9 cellular contexts compared by ENCODE assay signal in genomic region chr15:73630796-73631471, GRCh38. TPM values are rescaled to one million over a fixed set of nuclear protein-coding genes. Genes with fewer than 3 reads are reported as not detected.
A peak's percentile ranks its signal among the peaks of the same experiment; 100 is the strongest.
DNase-seq lines count a peak whose midpoint lies in the region; ATAC-seq, FAIRE-seq and TF ChIP-seq lines count a peak whose summit lies in the region.
"Had no signal": no experiment of that assay in that cellular context is flagged by ENCODE, and none has a peak within 500 bp of the region (broad histone marks: within the 10 kb centered on the region; RNA-seq: fewer than 3 reads in every experiment).

No MANE protein-coding gene starts in this region.

- H3K9me3 ChIP-seq in cardiac muscle cell (ENCODE audit: low read depth) (no peaks in the 10 kb centered on the region), GM12878 (replicated peaks; ENCODE audit: control insufficient read depth, insufficient read depth, low read length) (no peaks in the 10 kb centered on the region), lower lobe of right lung (no peaks in the 10 kb centered on the region)

- BruUV-seq in GM12878 (replicated peaks; lab: Mats Ljungman, UMichigan), result TSS peak; percentile 49

- SMC1A ChIA-PET in GM12878 (lab: Charles Lee; ENCODE audit: uncharacterized antibody, unreplicated experiment), result interaction anchor here (0.6 to 8.3 kb wide), 15 partner anchors 8 to 407 kb away, joined by 3 to 89 read pairs (median 5); no protein-coding TSS in a partner anchor

- DNase-seq in cardiac muscle cell (ENCODE audit: low read depth in 1 of 2, low spot score in 1 of 2) (peak in 1 of 2 donors; percentile 25), Right ventricle myocardium superior (no peak), GM12878 (ENCODE audit: low read depth, low spot score) (no peak), lower lobe of right lung (no peak), middle frontal gyrus (ENCODE audit: extremely low spot score, low spot score) (no peak), NCI-H187 treated with DMSO at 0.1 percent for 48 hours (lab: John Stamatoyannopoulos, UW) (no peak), AG08395 (ENCODE audit: low spot score) (no peak)
- DNase-seq: GF-D8 had no signal

- H2AFZ ChIP-seq in GM12878 (ENCODE audit: control insufficient read depth, low read depth, low read length), result no peak overlapping the region

- in situ Hi-C loops in GM12878 (cut with MboI), result loop anchor here (10.0 kb wide), 1 partner anchor 846 kb away; the partner anchor contains the start of gene ADPGK

- ATAC-seq in Right ventricle myocardium superior (ENCODE audit: poor library complexity) (no peak), GM12878 (no peak), lower lobe of right lung (no peak)

- TF ChIP-seq EP300 in GM12878 (IDR thresholded peaks at IDR 0.05; ENCODE audit: borderline replicate concordance in 1 of 2, control insufficient read depth in 1 of 2, low read depth in 2 of 2, low read length in 2 of 2), result no peak

- H3K79me2 ChIP-seq in GM12878 (ENCODE audit: control insufficient read depth, insufficient read depth, low read length), result peaks cover 71% of the 10 kb centered on the region

- peak overlapping the region; percentile 84 for H3K4me3 ChIP-seq in cardiac muscle cell
- peak overlapping the region; percentile 92 for H3K4me3 ChIP-seq in GM12878
- H3K4me3 ChIP-seq in lower lobe of right lung, result peak overlapping the region; percentile 86
- H3K4me3 ChIP-seq in urinary bladder (ENCODE audit: low read depth, low read length), result no peak overlapping the region

- peak overlapping the region; percentile 94 for H3K4me2 ChIP-seq in GM12878 (ENCODE audit: control insufficient read depth, insufficient read depth)

- H3K27me3 ChIP-seq in cardiac muscle cell (no peaks in the 10 kb centered on the region), GM12878 (replicated peaks in 1 of 2; ENCODE audit: control insufficient read depth in 2 of 2, insufficient read depth in 2 of 2, low read length in 1 of 2) (no peaks in the 10 kb centered on the region), lower lobe of right lung (ENCODE audit: low read depth) (no peaks in the 10 kb centered on the region)

- H3K4me1 ChIP-seq in cardiac muscle cell (ENCODE audit: low read depth) (peaks cover 39% of the 10 kb centered on the region), GM12878 (ENCODE audit: control insufficient read depth, insufficient read depth, low read length) (peaks cover 21% of the 10 kb centered on the region), lower lobe of right lung (peaks cover 77% of the 10 kb centered on the region), urinary bladder (ENCODE audit: insufficient read depth) (no peaks in the 10 kb centered on the region)

- H4K20me1 ChIP-seq in GM12878 (ENCODE audit: control insufficient read depth, insufficient read depth), result no peaks in the 10 kb centered on the region

- no peaks in the 10 kb centered on the region for H3K36me3 ChIP-seq in cardiac muscle cell
- no peaks in the 10 kb centered on the region for H3K36me3 ChIP-seq in GM12878 (ENCODE audit: control insufficient read depth in 2 of 2, insufficient read depth in 2 of 2, low read length in 1 of 2)
- no peaks in the 10 kb centered on the region for H3K36me3 ChIP-seq in lower lobe of right lung
- no peaks in the 10 kb centered on the region for H3K36me3 ChIP-seq in urinary bladder (ENCODE audit: insufficient read depth)

- no peak for TF ChIP-seq RAD21 in GM12878 (IDR thresholded peaks at IDR 0.05; ENCODE audit: insufficient read depth, low read depth, low read length)

- POLR2A ChIA-PET in GM12878 (lab: Charles Lee), result interaction anchor here (0.8 to 2.6 kb wide), 5 partner anchors 8 to 27 kb away, joined by 3 to 12 read pairs (median 4); no protein-coding TSS in a partner anchor

- CTCF ChIA-PET in GM12878 (lab: Yijun Ruan, JAX), result interaction anchor here (0.5 to 13.2 kb wide), 6 partner anchors 11 to 749 kb away, joined by 3 to 250 read pairs (median 184); no protein-coding TSS in a partner anchor

- WGBS in GM12878 (ENCODE audit: insufficient coverage, insufficient replicate concordance, low lambda C conversion rate, missing lambda C conversion rate), result 2% methylated on average over 4 of the region's 4 CpGs
- WGBS in urinary bladder, result 11% methylated on average over 4 of the region's 4 CpGs

- RAD21 ChIA-PET in GM12878 (lab: Charles Lee; ENCODE audit: unreplicated experiment), result interaction anchor here (0.9 to 3.7 kb wide), 7 partner anchors 12 to 71 kb away, joined by 3 to 21 read pairs (median 6); no protein-coding TSS in a partner anchor

- intact Hi-C loops in Right ventricle myocardium superior (cut with DNase I) (loop anchor here (10.0 kb wide), 1 partner anchor 326 kb away; no protein-coding TSS in a partner anchor), GM12878 (cut with micrococcal nuclease; ENCODE audit: unreplicated experiment) (no loop called here), lower lobe of right lung (cut with DNase I) (no loop called here)

- H3K9ac ChIP-seq in GM12878 (ENCODE audit: control insufficient read depth, insufficient read depth, low read length), result peak overlapping the region; percentile 7; the same call in 1 of the 2 replicates

- FAIRE-seq in GM12878 (lab: Jason Lieb, UNC), result no peak

- no peak for TF ChIP-seq POLR2A in GM12878 (IDR thresholded peaks at IDR 0.05; ENCODE audit: low read depth, low read length)

- no peak for TF ChIP-seq CTCF in cardiac muscle cell (IDR thresholded peaks at IDR 0.05; ENCODE audit: low read depth, low read length)
- TF ChIP-seq CTCF in GM12878 (IDR thresholded peaks at IDR 0.05 in 2 of 3, conservative IDR thresholded peaks at IDR 0.05 in 1 of 3; ENCODE audit: control insufficient read depth in 2 of 3, extremely low read depth in 1 of 3, insufficient read depth in 1 of 3, low read depth in 3 of 3, low read length in 3 of 3), result no peak
- no peak for TF ChIP-seq CTCF in lower lobe of right lung (IDR thresholded peaks at IDR 0.05)

- H3K27ac ChIP-seq in cardiac muscle cell (peak overlapping the region; percentile 96), GM12878 (ENCODE audit: control insufficient read depth, insufficient read depth) (peak overlapping the region; percentile 45; the same call in 1 of the 2 replicates), lower lobe of right lung (peak overlapping the region; percentile 94), urinary bladder (ENCODE audit: low read depth) (peak overlapping the region; percentile 5)

TF ChIP-seq in GM12878, 131 proteins besides CTCF, POLR2A, EP300 and RAD21:
- TF ChIP-seq RAD51 (IDR thresholded peaks at IDR 0.05), result peak; percentile 88
- TF ChIP-seq MEF2B (IDR thresholded peaks at IDR 0.05; ENCODE audit: partially characterized antibody, poor library complexity, severe bottlenecking), result peak; percentile 18
- TF ChIP-seq BMI1 (IDR thresholded peaks at IDR 0.05; ENCODE audit: borderline replicate concordance), result no peak

RNA-seq across cellular contexts. Expression of gene NPTN, which starts 2.3 kb away (rescaled TPM):
- total RNA-seq in cardiac muscle cell (243 and 360 TPM in 2 replicates), Right ventricle myocardium superior (188 TPM), GM12878 (2014; rRNA removed) (36.9 and 38.0 TPM in 2 replicates), GM12878 (2014; rRNA removed; fragmentation: Illumina TruSeq; extraction: Trizol) (41.0 and 45.6 TPM in 2 replicates), GM12878 (2021) (40.7 and 42.5 TPM in 2 replicates), lower lobe of right lung (138 TPM), urinary bladder (179 TPM)
- polyA plus RNA-seq in cardiac muscle cell (256 and 375 TPM in 2 replicates), GM12878 (2011; rRNA removed) (43.4 and 53.8 TPM in 2 replicates), GM12878 (2014; fragmentation: Illumina TruSeq; extraction: Trizol) (79.1 and 84.8 TPM in 2 replicates), GM12878 (2014; fragmentation: Nextera tagmentation; extraction: Ambion mirVana) (10 to 100 TPM; 17.8 to 21.9 TPM), GM12878 (2014; rRNA removed) (33.7 and 35.4 TPM in 2 replicates), GM12878 (2016; fragmentation: Nextera tagmentation; extraction: Ambion mirVana) (10 to 100 TPM; 45.7 to 48.1 TPM), urinary bladder (276 TPM)
- 77.3 and 80.7 TPM in 2 replicates for total RNA-seq in GM12878 (2013; cell fraction: nucleolus; rRNA removed)
- 21.6 TPM for polyA plus RNA-seq in GM12878 (2011; ENCODE audit: low read depth)
- polyA plus RNA-seq in GM12878 (2011; cell fraction: cytosol; rRNA removed), result 30.8 and 37.2 TPM in 2 replicates
- polyA plus RNA-seq in GM12878 (2011; cell fraction: nucleus; rRNA removed), result 56.9 and 67.2 TPM in 2 replicates
- 27.7 and 36.8 TPM in 2 replicates for polyA plus RNA-seq in GM12878 (2012)
- polyA minus RNA-seq in GM12878 (2011; rRNA and poly(A)+ RNA removed), result 33.4 and 39.0 TPM in 2 replicates
- polyA minus RNA-seq in GM12878 (2011; cell fraction: cytosol; rRNA and poly(A)+ RNA removed), result 11.6 and 19.0 TPM in 2 replicates
- 32.8 and 49.5 TPM in 2 replicates for polyA minus RNA-seq in GM12878 (2011; cell fraction: nucleus; rRNA and poly(A)+ RNA removed)

RNA-seq across cellular contexts. Expression of gene CD276, which starts 53.2 kb away (rescaled TPM):
- total RNA-seq in cardiac muscle cell (119 and 172 TPM in 2 replicates), Right ventricle myocardium superior (36.5 TPM), GM12878 (2014; rRNA removed) (1.0 and 1.8 TPM in 2 replicates), GM12878 (2014; rRNA removed; fragmentation: Illumina TruSeq; extraction: Trizol) (0.41 and 0.67 TPM in 2 replicates), GM12878 (2021) (2.5 and 3.0 TPM in 2 replicates), lower lobe of right lung (55.0 TPM), urinary bladder (40.6 TPM)
- polyA plus RNA-seq in cardiac muscle cell (127 and 146 TPM in 2 replicates), GM12878 (2011; rRNA removed) (0.27 and 1.2 TPM in 2 replicates), GM12878 (2014; fragmentation: Illumina TruSeq; extraction: Trizol) (1.3 and 1.4 TPM in 2 replicates), GM12878 (2014; fragmentation: Nextera tagmentation; extraction: Ambion mirVana) (under 1 TPM; 0.11 to 0.20 TPM), GM12878 (2014; rRNA removed) (1.3 TPM in 2 replicates), GM12878 (2016; fragmentation: Nextera tagmentation; extraction: Ambion mirVana) (1 to 10 TPM in 1 of 2 experiments, under 1 TPM in 1; 0.16 to 1.1 TPM), urinary bladder (55.4 TPM)
- 0.34 and 0.73 TPM in 2 replicates for total RNA-seq in GM12878 (2013; cell fraction: nucleolus; rRNA removed)
- 2.0 TPM for polyA plus RNA-seq in GM12878 (2011; ENCODE audit: low read depth)
- 1.3 and 1.6 TPM in 2 replicates for polyA plus RNA-seq in GM12878 (2011; cell fraction: cytosol; rRNA removed)
- 3.9 and 4.6 TPM in 2 replicates for polyA plus RNA-seq in GM12878 (2011; cell fraction: nucleus; rRNA removed)
- 3.3 and 4.4 TPM in 2 replicates for polyA plus RNA-seq in GM12878 (2012)
- 0.95 and 1.3 TPM in 2 replicates for polyA minus RNA-seq in GM12878 (2011; rRNA and poly(A)+ RNA removed)
- polyA minus RNA-seq in GM12878 (2011; cell fraction: cytosol; rRNA and poly(A)+ RNA removed), result 0.62 and 3.5 TPM in 2 replicates
- 0.60 and 1.8 TPM in 2 replicates for polyA minus RNA-seq in GM12878 (2011; cell fraction: nucleus; rRNA and poly(A)+ RNA removed)

Comparison
In these comparisons a context has a peak if more than half of its experiments do, and no peak if none do; other contexts are left out.
1. H3K27ac ChIP-seq: peak in every context shown above with its lines; median percentile 96 in cardiac muscle cell; 94 in lower lobe of right lung; 45 in GM12878; 5 in urinary bladder.